ENCODE assay signal across 1 cellular context in the genomic region with DNA sequence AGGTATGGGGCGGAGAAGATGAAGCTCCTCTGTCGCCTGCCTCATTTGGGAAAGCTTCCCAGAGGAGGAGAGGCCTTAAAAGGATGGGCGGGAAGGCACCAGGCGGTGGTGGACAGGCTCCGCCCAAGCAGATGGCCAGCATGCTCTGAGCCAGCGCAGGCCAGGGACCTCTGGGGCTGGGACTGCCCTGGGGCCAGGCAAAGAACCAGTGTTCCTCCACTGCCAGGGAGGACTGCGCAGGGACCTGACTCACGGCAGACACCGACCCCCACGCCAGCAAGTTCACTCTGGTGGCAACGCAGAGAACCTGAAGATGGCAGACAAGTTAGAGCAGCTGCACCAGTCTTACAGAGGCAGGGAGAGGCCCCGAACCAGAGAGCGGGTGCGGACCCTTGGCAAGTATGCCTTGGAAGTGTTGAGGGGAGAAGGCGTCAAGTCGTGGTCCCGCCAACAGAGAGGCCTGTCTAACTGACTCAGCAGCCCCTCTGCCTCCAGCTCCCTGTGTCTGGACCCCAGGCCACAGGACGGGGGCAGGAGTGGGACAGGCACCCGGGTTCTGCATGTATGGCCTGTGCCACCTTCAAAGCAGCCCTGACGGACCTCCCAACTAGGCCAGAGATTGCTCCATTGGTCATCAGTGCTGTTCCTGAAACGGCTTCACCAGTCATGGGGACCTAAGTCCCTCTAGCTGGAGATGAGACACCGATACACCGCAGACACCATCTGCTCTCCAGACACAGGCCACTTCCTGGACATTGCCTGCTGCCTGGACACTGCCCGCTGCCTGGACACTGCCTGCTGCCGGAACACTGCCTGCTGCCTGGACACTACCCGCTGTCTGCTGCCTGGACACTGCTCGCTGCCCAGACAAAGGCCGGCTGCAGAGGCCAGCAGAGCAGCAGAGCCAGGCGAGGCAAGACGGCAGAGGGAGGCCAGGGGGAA.
TF ChIP-seq lines count a peak whose summit lies in the region.

No MANE protein-coding gene starts in this region.

TF ChIP-seq in H1, 55 proteins besides CTCF, POLR2A, EP300 and RAD21 (continued from another document):
- TF ChIP-seq CTBP2 (IDR thresholded peaks at IDR 0.05; ENCODE audit: borderline replicate concordance, insufficient read depth, insufficient read length, low read length) (no peak), CHD2 (IDR thresholded peaks at IDR 0.05; ENCODE audit: low read length) (no peak), BRCA1 (IDR thresholded peaks at IDR 0.05; ENCODE audit: low read depth, low read length) (no peak), SUZ12 (IDR thresholded peaks at IDR 0.05; ENCODE audit: low read length) (no peak), RNF2 (IDR thresholded peaks at IDR 0.05; ENCODE audit: borderline replicate concordance, low read depth, low read length, missing control alignments, poor library complexity, severe bottlenecking) (no peak), KDM5A (IDR thresholded peaks at IDR 0.05; ENCODE audit: low read length) (no peak)
- TF ChIP-seq, protein P1, sequence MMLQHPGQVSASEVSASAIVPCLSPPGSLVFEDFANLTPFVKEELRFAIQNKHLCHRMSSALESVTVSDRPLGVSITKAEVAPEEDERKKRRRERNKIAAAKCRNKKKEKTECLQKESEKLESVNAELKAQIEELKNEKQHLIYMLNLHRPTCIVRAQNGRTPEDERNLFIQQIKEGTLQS (IDR thresholded peaks at IDR 0.05; ENCODE audit: insufficient read depth, low read depth, low read length), result no peak
TF ChIP-seq in H1: peak in this region for 2.
